8 cellular contexts compared by ENCODE assay signal in the genomic region with DNA sequence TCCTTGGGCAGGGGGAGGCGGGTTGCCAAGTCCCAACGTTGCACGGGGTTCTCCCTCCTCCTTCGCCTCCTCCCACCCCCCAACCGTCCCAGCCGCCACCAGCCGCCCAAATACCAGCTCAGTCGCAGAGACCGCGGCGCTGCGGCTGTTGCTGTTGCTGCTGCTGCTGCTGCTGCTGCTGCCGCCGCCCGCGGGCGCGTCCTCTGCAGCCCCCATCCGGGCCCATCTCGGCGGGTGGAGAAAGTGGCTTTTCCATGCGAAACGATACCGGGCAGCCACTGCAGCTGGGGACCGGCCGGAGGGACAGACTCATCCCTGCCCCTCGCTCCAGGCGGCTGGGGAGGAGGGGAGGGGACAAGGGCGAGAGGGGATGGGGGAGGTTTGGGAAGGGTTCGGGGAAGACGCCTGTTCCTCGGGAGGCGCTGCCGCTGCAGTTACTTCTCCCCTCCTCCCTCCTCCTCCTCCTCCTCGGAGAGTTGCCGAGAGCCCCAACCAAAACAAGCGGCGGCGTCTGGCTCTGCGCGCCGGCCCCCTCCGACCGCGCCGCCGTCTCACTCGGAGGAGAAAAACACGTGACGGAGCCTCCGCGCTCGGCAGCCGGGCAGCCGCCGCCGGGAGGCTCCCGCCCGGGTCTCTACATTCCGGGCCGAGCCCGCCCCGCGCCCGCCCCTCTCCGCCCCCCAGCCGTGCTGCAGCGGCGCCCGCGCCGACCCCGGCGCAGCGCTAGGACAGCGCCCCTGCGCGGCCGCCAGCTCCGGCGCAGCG. TPM values are rescaled to one million over a fixed set of nuclear protein-coding genes. Genes with fewer than 3 reads are reported as not detected.
DNase-seq lines count a peak whose midpoint lies in the region; ATAC-seq and TF ChIP-seq lines count a peak whose summit lies in the region.

A gene with protein sequence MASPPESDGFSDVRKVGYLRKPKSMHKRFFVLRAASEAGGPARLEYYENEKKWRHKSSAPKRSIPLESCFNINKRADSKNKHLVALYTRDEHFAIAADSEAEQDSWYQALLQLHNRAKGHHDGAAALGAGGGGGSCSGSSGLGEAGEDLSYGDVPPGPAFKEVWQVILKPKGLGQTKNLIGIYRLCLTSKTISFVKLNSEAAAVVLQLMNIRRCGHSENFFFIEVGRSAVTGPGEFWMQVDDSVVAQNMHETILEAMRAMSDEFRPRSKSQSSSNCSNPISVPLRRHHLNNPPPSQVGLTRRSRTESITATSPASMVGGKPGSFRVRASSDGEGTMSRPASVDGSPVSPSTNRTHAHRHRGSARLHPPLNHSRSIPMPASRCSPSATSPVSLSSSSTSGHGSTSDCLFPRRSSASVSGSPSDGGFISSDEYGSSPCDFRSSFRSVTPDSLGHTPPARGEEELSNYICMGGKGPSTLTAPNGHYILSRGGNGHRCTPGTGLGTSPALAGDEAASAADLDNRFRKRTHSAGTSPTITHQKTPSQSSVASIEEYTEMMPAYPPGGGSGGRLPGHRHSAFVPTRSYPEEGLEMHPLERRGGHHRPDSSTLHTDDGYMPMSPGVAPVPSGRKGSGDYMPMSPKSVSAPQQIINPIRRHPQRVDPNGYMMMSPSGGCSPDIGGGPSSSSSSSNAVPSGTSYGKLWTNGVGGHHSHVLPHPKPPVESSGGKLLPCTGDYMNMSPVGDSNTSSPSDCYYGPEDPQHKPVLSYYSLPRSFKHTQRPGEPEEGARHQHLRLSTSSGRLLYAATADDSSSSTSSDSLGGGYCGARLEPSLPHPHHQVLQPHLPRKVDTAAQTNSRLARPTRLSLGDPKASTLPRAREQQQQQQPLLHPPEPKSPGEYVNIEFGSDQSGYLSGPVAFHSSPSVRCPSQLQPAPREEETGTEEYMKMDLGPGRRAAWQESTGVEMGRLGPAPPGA (N-terminal part only) (minus strand): TSS at position 610 of the 765 bp plus-strand sequence. CDS start 1,082 bp downstream, outside the sequence.

- peak within 1 kb of the TSS; percentile 74 for H3K18ac ChIP-seq in trophoblast cell (ENCODE audit: low read length)

- TF ChIP-seq CTCF in DND-41 (IDR thresholded peaks at IDR 0.05; ENCODE audit: borderline replicate concordance, extremely low read depth, low read length, poor library complexity, severe bottlenecking) (no peak), uterus (IDR thresholded peaks at IDR 0.05) (peak; percentile 3 to 78 (median 58))

- H3K9ac ChIP-seq in DND-41 (ENCODE audit: low read depth, low read length) (peak within 1 kb of the TSS; percentile 81), trophoblast cell (ENCODE audit: low read length) (peak within 1 kb of the TSS; percentile 84)

- H2AFZ ChIP-seq in DND-41 (ENCODE audit: low read depth, low read length) (peak within 1 kb of the TSS; percentile 94), trophoblast cell (ENCODE audit: insufficient read depth, low read length, poor library complexity) (peak within 1 kb of the TSS; percentile 98)

- peak; percentile 75 for ATAC-seq in DND-41 (ENCODE audit: insufficient read depth, low read depth)
- peak; percentile 36 for ATAC-seq in GM21529 (IDR thresholded peaks at IDR 0.05; ENCODE audit: unreplicated experiment)
- peak; percentile 52 for ATAC-seq in activated naive CD8-positive, alpha-beta T cell treated with anti-CD3 and anti-CD28 coated beads, Interleukin-2, amount 50 U/mL, for 24 hours

- peak in 1 of 2 donors; percentile 60 for TF ChIP-seq POLR2A in uterus (IDR thresholded peaks at IDR 0.05)

- peak within 1 kb of the TSS; percentile 80 for H3K27ac Mint-ChIP-seq in activated naive CD8-positive, alpha-beta T cell treated with anti-CD3 and anti-CD28 coated beads, Interleukin-2, amount 50 U/mL, for 24 hours

- H3K36me3 ChIP-seq in DND-41 (ENCODE audit: insufficient read depth, low read length) (peaks cover 8% of the 10 kb centered on the region; the same call in 1 of the 2 replicates), trophoblast cell (ENCODE audit: control insufficient read depth in 1 of 2, insufficient read depth in 2 of 2, low read length in 2 of 2) (peaks cover 29% of the 10 kb centered on the region in 2 experiments), uterus (no peaks in the 10 kb centered on the region)

- peak within 1 kb of the TSS; percentile 85 for H3K4me3 Mint-ChIP-seq in activated naive CD8-positive, alpha-beta T cell treated with anti-CD3 and anti-CD28 coated beads, Interleukin-2, amount 50 U/mL, for 24 hours

- peak within 1 kb of the TSS; percentile 84 for H3K4me2 ChIP-seq in DND-41 (ENCODE audit: insufficient read depth, low read length)
- H3K4me2 ChIP-seq in trophoblast cell (ENCODE audit: low read length) = peak within 1 kb of the TSS; percentile 88

- H2AK5ac ChIP-seq in trophoblast cell (ENCODE audit: low read length) = peak within 1 kb of the TSS; percentile 22

- peaks cover 8% of the 10 kb centered on the region for H3K27me3 Mint-ChIP-seq in activated naive CD8-positive, alpha-beta T cell treated with anti-CD3 and anti-CD28 coated beads, Interleukin-2, amount 50 U/mL, for 24 hours

- H3K27me3 ChIP-seq in DND-41 (ENCODE audit: insufficient read depth, low read length, poor library complexity) = no peaks in the 10 kb centered on the region
- H3K27me3 ChIP-seq in trophoblast cell (ENCODE audit: insufficient read depth, low read length) = no peaks in the 10 kb centered on the region
- no peaks in the 10 kb centered on the region for H3K27me3 ChIP-seq in uterus

- H3K4me3 ChIP-seq in DND-41 (ENCODE audit: low read depth in 1 of 2, low read length in 2 of 2) (peak within 1 kb of the TSS; percentile 48 to 77; a peak in 3 of 4 replicates), trophoblast cell (ENCODE audit: low read depth, low read length) (peak within 1 kb of the TSS; percentile 94), uterus (peak within 1 kb of the TSS; percentile 67 to 69)

- H3K14ac ChIP-seq in trophoblast cell (ENCODE audit: low read length) = peak within 1 kb of the TSS; percentile 59

- peak within 1 kb of the TSS; percentile 77 for H4K8ac ChIP-seq in trophoblast cell (ENCODE audit: low read depth, low read length)

- H3K4ac ChIP-seq in trophoblast cell (ENCODE audit: low read depth, low read length) = peak within 1 kb of the TSS; percentile 67

- H3K4me1 Mint-ChIP-seq in activated naive CD8-positive, alpha-beta T cell treated with anti-CD3 and anti-CD28 coated beads, Interleukin-2, amount 50 U/mL, for 24 hours = peaks cover 32% of the 10 kb centered on the region

- H3K4me1 ChIP-seq in DND-41 (ENCODE audit: insufficient read depth, low read length) = peaks cover 76% of the 10 kb centered on the region
- peaks cover 36 to 41% of the 10 kb centered on the region in 2 experiments for H3K4me1 ChIP-seq in trophoblast cell (ENCODE audit: control insufficient read depth in 1 of 2, insufficient read depth in 2 of 2, low read length in 2 of 2)
- no peaks in the 10 kb centered on the region for H3K4me1 ChIP-seq in uterus

- H2BK5ac ChIP-seq in trophoblast cell (ENCODE audit: low read depth, low read length, poor library complexity) = peak within 1 kb of the TSS; percentile 68

- in situ Hi-C loops in SK-MEL-5 (cut with HindIII; ENCODE audit: low pct_unique_long_range_greater_than_20kb, low sequenced_read_pairs) = no loop called here

- 0 out of 2 replicates have a peak, but pooled peaks cover 9% of the 10 kb centered on the region for H4K20me1 ChIP-seq in DND-41 (ENCODE audit: insufficient read depth, low read length)

- H2BK120ac ChIP-seq in trophoblast cell (ENCODE audit: insufficient read depth, low read length, poor library complexity) = peak within 1 kb of the TSS; percentile 64

- no peaks in the 10 kb centered on the region for H3K9me3 Mint-ChIP-seq in activated naive CD8-positive, alpha-beta T cell treated with anti-CD3 and anti-CD28 coated beads, Interleukin-2, amount 50 U/mL, for 24 hours

- peak within 1 kb of the TSS; percentile 72 for H2BK12ac ChIP-seq in trophoblast cell (ENCODE audit: low read length)

- DNase-seq in DND-41 (peak; percentile 81), HuH-7.5 (ENCODE audit: low spot score) (peak; percentile 77), SK-MEL-5 (ENCODE audit: low read depth, low spot score) (peak; percentile 62), cardiac septum (ENCODE audit: low spot score) (peak; percentile 82), trophoblast cell (peak; percentile 44 to 53), uterus (peak; percentile 82 to 83)
- DNase-seq in activated naive CD8-positive, alpha-beta T cell treated with anti-CD3 and anti-CD28 coated beads, Interleukin-2, amount 50 U/mL, for 24 hours = peak; percentile 71

- H3K79me2 ChIP-seq in DND-41 (ENCODE audit: insufficient read depth, low read length) = peaks cover 21% of the 10 kb centered on the region
- peaks cover 40% of the 10 kb centered on the region for H3K79me2 ChIP-seq in trophoblast cell (ENCODE audit: control insufficient read depth, insufficient read depth, low read length, poor library complexity)

- no CpG with 5 or more reads among the region's 82 CpGs for WGBS in trophoblast cell (ENCODE audit: extremely low coverage, insufficient coverage, insufficient read length)

- no peaks in the 10 kb centered on the region for H3K9me3 ChIP-seq in DND-41 (ENCODE audit: insufficient read depth, low read length, severe bottlenecking)
- peaks cover 4% of the 10 kb centered on the region for H3K9me3 ChIP-seq in trophoblast cell (ENCODE audit: insufficient read depth, low read depth, low read length)
- no peaks in the 10 kb centered on the region for H3K9me3 ChIP-seq in uterus

- no peaks in the 10 kb centered on the region for H3K36me3 Mint-ChIP-seq in activated naive CD8-positive, alpha-beta T cell treated with anti-CD3 and anti-CD28 coated beads, Interleukin-2, amount 50 U/mL, for 24 hours (ENCODE audit: low read depth)

- peak within 1 kb of the TSS; percentile 91 for H3K27ac ChIP-seq in DND-41 (ENCODE audit: low read length)
- peak within 1 kb of the TSS; percentile 86 for H3K27ac ChIP-seq in trophoblast cell (ENCODE audit: low read depth, low read length)
- H3K27ac ChIP-seq in uterus = peak within 1 kb of the TSS; percentile 93 to 96

- H3K23ac ChIP-seq in trophoblast cell (ENCODE audit: low read length) = no peak within 1 kb of the TSS

- H4K91ac ChIP-seq in trophoblast cell (ENCODE audit: low read depth, low read length) = peak within 1 kb of the TSS; percentile 47

- H4K12ac ChIP-seq in trophoblast cell (ENCODE audit: low read depth, low read length) = peak within 1 kb of the TSS; percentile 59

- H3K79me1 ChIP-seq in trophoblast cell (ENCODE audit: low read length) = peaks cover 20% of the 10 kb centered on the region

- intact Hi-C loops in cardiac septum (cut with DNase I) = loop anchor here (2.0 to 10.0 kb wide), 6 partner anchors 77 to 909 kb away; no protein-coding TSS in a partner anchor
- intact Hi-C loops in uterus (cut with DNase I; ENCODE audit: low total_unique reads) = loop anchor here (5.0 to 10.0 kb wide), 2 partner anchors 165 to 682 kb away; no protein-coding TSS in a partner anchor

RNA-seq across cellular contexts. Expression of the gene that starts here (rescaled TPM):
- total RNA-seq in SK-MEL-5 (2014; rRNA removed; shearing (Covaris generic)) = 3.7 and 4.2 TPM in 2 replicates
- 5.6 and 7.9 TPM in 2 replicates for polyA plus RNA-seq in SK-MEL-5 (2015; cell fraction: cytosol; rRNA removed)
- polyA plus RNA-seq in SK-MEL-5 (2015; cell fraction: nucleus; rRNA removed) = 4.9 and 5.8 TPM in 2 replicates
- total RNA-seq in cardiac septum = 14.0 TPM
- 22.0 and 23.0 TPM in 2 replicates for polyA plus RNA-seq in trophoblast cell (2013)
- total RNA-seq in uterus = 10 to 100 TPM; 11.5 to 54.2 (median 29.5) TPM

Comparison
In these comparisons a context has a peak if more than half of its experiments do, and no peak if none do; other contexts are left out.
1. Peak in every context shown above with its lines: DNase-seq, ATAC-seq, H3K4me3 ChIP-seq and H3K27ac ChIP-seq.